15 cellular contexts compared by ENCODE assay signal in genomic region chr7:138470586-138471157, GRCh38. TPM values are rescaled to one million over a fixed set of nuclear protein-coding genes. Genes with fewer than 3 reads are reported as not detected.
A peak's percentile ranks its signal among the peaks of the same experiment; 100 is the strongest.
DNase-seq lines count a peak whose midpoint lies in the region; ATAC-seq, FAIRE-seq and TF ChIP-seq lines count a peak whose summit lies in the region.
"Had no signal": no experiment of that assay in that cellular context is flagged by ENCODE, and none has a peak within 500 bp of the region (broad histone marks: within the 10 kb centered on the region; RNA-seq: fewer than 3 reads in every experiment).

No MANE protein-coding gene starts in this region.

- H3K4me1 ChIP-seq in HepG2 (ENCODE audit: insufficient read depth, low read length) (peaks cover 99% of the 10 kb centered on the region), right lobe of liver (peaks cover 0 to 31% (median 2%) of the 10 kb centered on the region in 4 donors), iPS-20b (ENCODE audit: insufficient read depth, low read length) (peaks cover 38% of the 10 kb centered on the region; the same call in 1 of the 2 replicates)

- CTCF ChIA-PET in HepG2 (lab: Yijun Ruan, JAX; ENCODE audit: low intra/inter-chr PET ratio, low total read pairs), result no interaction called here

- intact Hi-C loops in HepG2 (cut with micrococcal nuclease; ENCODE audit: unreplicated experiment) (loop anchor here (10.0 kb wide), 1 partner anchor 376 kb away; no protein-coding TSS in a partner anchor), right lobe of liver (cut with DNase I) (no loop called here)

- no TSS peak for BruUV-seq in HepG2 (replicated peaks; lab: Mats Ljungman, UMichigan)

- H3K4me3 ChIP-seq in HepG2 (replicated peaks in 1 of 3; ENCODE audit: insufficient read depth in 1 of 3, low read depth in 2 of 3, low read length in 3 of 3) (no peak overlapping the region; a peak in 1 of 6 replicates), right lobe of liver (no peak overlapping the region), iPS-20b (ENCODE audit: low read length) (0 out of 2 replicates have a peak overlapping the region, but pooled peaks have one; percentile 17)
- H3K4me3 ChIP-seq: BLaER1, HAP-1 had no signal

- H3K9ac ChIP-seq in HepG2 (ENCODE audit: insufficient read depth, low read depth, low read length) (no peak overlapping the region), iPS-20b (ENCODE audit: low read depth, low read length) (no peak overlapping the region)
- H3K9ac ChIP-seq: BLaER1 had no signal

- no peak for TF ChIP-seq EP300 in HepG2 (IDR thresholded peaks at IDR 0.05; ENCODE audit: low read depth in 2 of 2, low read length in 2 of 2)
- TF ChIP-seq EP300 in HepG2 (CRISPR knock-in tag; IDR thresholded peaks at IDR 0.05; ENCODE audit: borderline replicate concordance), result no peak

- H2AFZ ChIP-seq in HepG2 (ENCODE audit: low read length), result no peak overlapping the region

- no peak for TF ChIP-seq CTCF in HepG2 (CRISPR knock-in tag; IDR thresholded peaks at IDR 0.05)
- no peak for TF ChIP-seq CTCF in right lobe of liver (IDR thresholded peaks at IDR 0.05)

- no peaks in the 10 kb centered on the region for H3K9me3 ChIP-seq in HepG2 (ENCODE audit: low read length)
- no peaks in the 10 kb centered on the region for H3K9me3 ChIP-seq in right lobe of liver
- H3K9me3 ChIP-seq in iPS-20b (ENCODE audit: insufficient read depth, low read depth, low read length), result no peaks in the 10 kb centered on the region
- H3K9me3 ChIP-seq: HAP-1 had no signal

- DNase-seq in HepG2 (ENCODE audit: low spot score) (no peak), right lobe of liver (no peak), NCI-H82 treated with DMSO at 0.1 percent for 48 hours (lab: John Stamatoyannopoulos, UW; ENCODE audit: unreplicated experiment) (peak; percentile 80), substantia nigra (lab: John Stamatoyannopoulos, UW) (no peak), C1 segment of cervical spinal cord (lab: John Stamatoyannopoulos, UW) (no peak)
- DNase-seq: 8988T; CD8-positive, alpha-beta T cell had no signal

- peaks cover 98% of the 10 kb centered on the region for H3K79me2 ChIP-seq in HepG2 (ENCODE audit: insufficient read depth, low read length)

- peaks cover 4 to 13% of the 10 kb centered on the region in 2 experiments for H3K36me3 ChIP-seq in HepG2 (replicated peaks in 1 of 2; ENCODE audit: control insufficient read depth in 1 of 2, insufficient read depth in 2 of 2, low read length in 2 of 2)
- no peaks in the 10 kb centered on the region for H3K36me3 ChIP-seq in right lobe of liver
- H3K36me3 ChIP-seq in iPS-20b (ENCODE audit: insufficient read depth, low read depth, low read length), result peaks cover 25% of the 10 kb centered on the region

- WGBS in HepG2 (ENCODE audit: low lambda C conversion rate), result 65% methylated on average over 2 of the region's 2 CpGs
- 97% methylated on average over 2 of the region's 2 CpGs for WGBS in right lobe of liver (ENCODE audit: insufficient coverage, low coverage, low lambda C conversion rate, missing lambda C conversion rate)

- TF ChIP-seq POLR2A in HepG2 (IDR thresholded peaks at IDR 0.05; ENCODE audit: insufficient read depth in 1 of 2, low read depth in 2 of 2, low read length in 2 of 2) (no peak; a peak in 1 of 4 replicates), right lobe of liver (IDR thresholded peaks at IDR 0.05) (no peak)

- no peak for TF ChIP-seq RAD21 in HepG2 (CRISPR knock-in tag; IDR thresholded peaks at IDR 0.05)

- in situ Hi-C loops in HepG2 (cut with HindIII; ENCODE audit: extremely low pct_ligation_motif_present, low pct_unique_long_range_greater_than_20kb), result no loop called here

- H3K27ac ChIP-seq in HepG2 (ENCODE audit: extremely low read length, insufficient read depth, low read length) (no peak overlapping the region), right lobe of liver (no peak overlapping the region), iPS-20b (ENCODE audit: low read length) (no peak overlapping the region), substantia nigra (ENCODE audit: low read depth, low read length, poor library complexity, severe bottlenecking) (no peak overlapping the region)
- H3K27ac ChIP-seq: BLaER1 had no signal

- no peak for ATAC-seq in HepG2
- ATAC-seq in right lobe of liver, result no peak
- no peak for ATAC-seq in GM19035 (IDR thresholded peaks at IDR 0.05; ENCODE audit: unreplicated experiment)
- ATAC-seq: CD8-positive, alpha-beta T cell had no signal

- H3K4me2 ChIP-seq in HepG2 (ENCODE audit: low read depth, low read length), result peak overlapping the region; percentile 41
- H3K4me2 ChIP-seq: BLaER1 had no signal

- no peaks in the 10 kb centered on the region for H3K27me3 ChIP-seq in HepG2 (ENCODE audit: control insufficient read depth in 1 of 2, insufficient read depth in 2 of 2, low read length in 2 of 2)
- no peaks in the 10 kb centered on the region for H3K27me3 ChIP-seq in right lobe of liver
- no peaks in the 10 kb centered on the region for H3K27me3 ChIP-seq in iPS-20b (ENCODE audit: insufficient read depth, low read length)
- H3K27me3 ChIP-seq: BLaER1 had no signal

- FAIRE-seq in HepG2 (lab: Jason Lieb, UNC), result no peak
- FAIRE-seq: G401.6, GM12892, GM18507, GM19239 had no signal

- POLR2A ChIA-PET in HepG2 (lab: Yijun Ruan, JAX), result interaction anchor here (0.6 to 1.4 kb wide), 3 partner anchors 8 to 121 kb away, joined by 3 read pairs; no protein-coding TSS in a partner anchor

- H4K20me1 ChIP-seq in HepG2 (ENCODE audit: insufficient read depth, low read length), result peaks cover 97% of the 10 kb centered on the region

TF ChIP-seq in HepG2, 621 proteins besides CTCF, POLR2A, EP300 and RAD21:
- TF ChIP-seq POLR2AphosphoS2 (IDR thresholded peaks at IDR 0.05; ENCODE audit: low read depth, low read length) (peak; percentile 60; the same call in 1 of the 2 replicates), AGO2 (optimal IDR thresholded peaks at IDR 0.05; ENCODE audit: low read depth, low read length) (peak; percentile 65), LCORL (IDR thresholded peaks at IDR 0.05) (no peak), LCORL (CRISPR knock-in tag; IDR thresholded peaks at IDR 0.05) (no peak), MBD4 (IDR thresholded peaks at IDR 0.05; ENCODE audit: borderline replicate concordance, low read length) (0 out of 2 replicates have a peak, but pooled peaks have one; percentile 39), POLR2AphosphoS5 (IDR thresholded peaks at IDR 0.05; ENCODE audit: low read depth, low read length) (peak; percentile 32; the same call in 1 of the 2 replicates), RBFOX2 (IDR thresholded peaks at IDR 0.05; ENCODE audit: low read depth, low read length) (peak; percentile 61), RBM22 (optimal IDR thresholded peaks at IDR 0.05; ENCODE audit: low read length) (peak; percentile 93), MIER3 (CRISPR knock-in tag; IDR thresholded peaks at IDR 0.05; ENCODE audit: borderline replicate concordance) (no peak)

RNA-seq across cellular contexts. Expression of gene TRIM24, which starts 10.6 kb away (rescaled TPM):
- 106 and 118 TPM in 2 replicates for total RNA-seq in HepG2 (2016; rRNA removed; fragmentation: Illumina TruSeq; extraction: Trizol)
- total RNA-seq in HepG2 (2016; cell fraction: cytosol; rRNA removed; fragmentation: Illumina TruSeq; extraction: Trizol; ENCODE audit: low read depth), result 122 and 139 TPM in 2 replicates
- 99.4 and 119 TPM in 2 replicates for total RNA-seq in HepG2 (2016; cell fraction: insoluble cytoplasmic fraction; rRNA removed; fragmentation: Illumina TruSeq; extraction: Trizol)
- 66.5 and 76.0 TPM in 2 replicates for total RNA-seq in HepG2 (2016; cell fraction: membrane; rRNA removed; fragmentation: Illumina TruSeq; extraction: Trizol)
- total RNA-seq in HepG2 (2016; cell fraction: nucleus; rRNA removed; fragmentation: Illumina TruSeq; extraction: Trizol), result 103 and 118 TPM in 2 replicates
- polyA plus RNA-seq in HepG2 (2011; rRNA removed), result 70.3 and 100 TPM in 2 replicates
- polyA plus RNA-seq in HepG2 (2011; cell fraction: cytosol; rRNA removed), result 34.7 and 45.8 TPM in 2 replicates
- 47.7 and 50.1 TPM in 2 replicates for polyA plus RNA-seq in HepG2 (2011; cell fraction: nucleus; rRNA removed)
- 45.5 and 53.7 TPM in 2 replicates for polyA plus RNA-seq in HepG2 (2012)
- 3.2 and 3.5 TPM in 2 replicates for polyA plus RNA-seq in HepG2 (2016; cell fraction: cytosol; fragmentation: Illumina TruSeq; extraction: Trizol; ENCODE audit: low read depth)
- polyA plus RNA-seq in HepG2 (2016; cell fraction: insoluble cytoplasmic fraction; fragmentation: Illumina TruSeq; extraction: Trizol; ENCODE audit: low read depth), result 140 and 150 TPM in 2 replicates
- polyA plus RNA-seq in HepG2 (2016; cell fraction: membrane; fragmentation: Illumina TruSeq; extraction: Trizol; ENCODE audit: low read depth), result 12.3 and 15.0 TPM in 2 replicates
- polyA plus RNA-seq in HepG2 (2016; cell fraction: nucleus; fragmentation: Illumina TruSeq; extraction: Trizol; ENCODE audit: insufficient read depth, low read depth), result 118 and 128 TPM in 2 replicates
- 19.6 and 88.1 TPM in 2 replicates for polyA minus RNA-seq in HepG2 (2011; rRNA and poly(A)+ RNA removed; ENCODE audit: low replicate concordance)
- 86.8 and 89.8 TPM in 2 replicates for polyA minus RNA-seq in HepG2 (2011; cell fraction: cytosol; rRNA and poly(A)+ RNA removed)
- 194 and 209 TPM in 2 replicates for polyA minus RNA-seq in HepG2 (2011; cell fraction: nucleus; rRNA and poly(A)+ RNA removed)
- total RNA-seq in right lobe of liver, result 10 to 100 TPM; 14.5 to 18.9 (median 16.5) TPM
